14 cellular contexts compared by ENCODE assay signal in genomic region chr9:86079421-86080111, GRCh38. TPM values are rescaled to one million over a fixed set of nuclear protein-coding genes. Genes with fewer than 3 reads are reported as not detected.
DNase-seq lines count a peak whose midpoint lies in the region; ATAC-seq and TF ChIP-seq lines count a peak whose summit lies in the region.
"Had no signal": no experiment of that assay in that cellular context is flagged by ENCODE, and none has a peak within 500 bp of the region (broad histone marks: within the 10 kb centered on the region; RNA-seq: fewer than 3 reads in every experiment).

No MANE protein-coding gene starts in this region.

- no peak for TF ChIP-seq EP300 in suprapubic skin (IDR thresholded peaks at IDR 0.05)

- H3K4me3 ChIP-seq in Panc1 (ENCODE audit: low read depth in 2 of 2, low read length in 2 of 2): no peak overlapping the region
- H3K4me3 ChIP-seq in fibroblast of villous mesenchyme (ENCODE audit: low read depth, low read length): peak overlapping the region; percentile 25
- no peak overlapping the region for H3K4me3 ChIP-seq in Karpas-422 (ENCODE audit: low read length)
- H3K4me3 ChIP-seq in suprapubic skin: no peak overlapping the region

- peaks cover 31% of the 10 kb centered on the region for H3K4me1 Mint-ChIP-seq in progenitor cell of endocrine pancreas (ENCODE audit: low read depth)
- peaks cover 10% of the 10 kb centered on the region for H3K4me1 Mint-ChIP-seq in activated CD8-positive, alpha-beta memory T cell treated with anti-CD3 and anti-CD28 coated beads, Interleukin-2, amount 10 ng/mL, durations not matched to agents 7 days and 5 days

- 69% methylated on average over 11 of the region's 11 CpGs for WGBS in suprapubic skin

- in situ Hi-C loops in Panc1 (cut with HindIII; ENCODE audit: low pct_unique_long_range_greater_than_20kb, low sequenced_read_pairs): no loop called here

- no peaks in the 10 kb centered on the region for H3K79me2 ChIP-seq in Karpas-422 (ENCODE audit: low read length)

- H3K9me3 Mint-ChIP-seq in progenitor cell of endocrine pancreas (ENCODE audit: low read depth): no peaks in the 10 kb centered on the region
- no peaks in the 10 kb centered on the region for H3K9me3 Mint-ChIP-seq in activated CD8-positive, alpha-beta memory T cell treated with anti-CD3 and anti-CD28 coated beads, Interleukin-2, amount 10 ng/mL, durations not matched to agents 7 days and 5 days (ENCODE audit: low read depth)
- H3K9me3 Mint-ChIP-seq: dendritic cell treated with granulocyte-macrophage colony-stimulating factor and Interleukin-4, amounts not matched to agents 40 ng/mL and 50 ng/mL, for 4 days; T-helper 1 cell treated with Interleukin-12 subunit alpha and Interleukin-12 subunit beta and Interleukin-4 antibody, amounts not matched to agents 30 μg/mL and 1 μg/mL, for 36 hours had no signal

- H3K36me3 Mint-ChIP-seq in progenitor cell of endocrine pancreas (ENCODE audit: insufficient read depth): peaks cover 27% of the 10 kb centered on the region
- H3K36me3 Mint-ChIP-seq in activated CD8-positive, alpha-beta memory T cell treated with anti-CD3 and anti-CD28 coated beads, Interleukin-2, amount 10 ng/mL, durations not matched to agents 7 days and 5 days: no peaks in the 10 kb centered on the region

- no peaks in the 10 kb centered on the region for H4K20me1 ChIP-seq in Karpas-422 (ENCODE audit: insufficient read depth, low read depth, low read length)

- peaks cover 14% of the 10 kb centered on the region for H3K4me1 ChIP-seq in Panc1 (ENCODE audit: control insufficient read depth, insufficient read depth, low read length)
- no peaks in the 10 kb centered on the region for H3K4me1 ChIP-seq in Karpas-422 (ENCODE audit: low read length)
- H3K4me1 ChIP-seq in suprapubic skin: no peaks in the 10 kb centered on the region

- H3K27ac ChIP-seq in Panc1 (ENCODE audit: low read length): no peak overlapping the region
- H3K27ac ChIP-seq in Karpas-422 (ENCODE audit: low read length): no peak overlapping the region
- H3K27ac ChIP-seq in suprapubic skin: no peak overlapping the region

- H3K9ac ChIP-seq in Karpas-422 (ENCODE audit: low read length): no peak overlapping the region

- H3K27me3 ChIP-seq in Panc1 (ENCODE audit: control insufficient read depth, insufficient read depth, low read length) (no peaks in the 10 kb centered on the region), Karpas-422 (ENCODE audit: low read length) (no peaks in the 10 kb centered on the region), suprapubic skin (no peaks in the 10 kb centered on the region)

- peaks cover 2% of the 10 kb centered on the region for H3K27me3 Mint-ChIP-seq in progenitor cell of endocrine pancreas
- peaks cover 2% of the 10 kb centered on the region for H3K27me3 Mint-ChIP-seq in activated CD8-positive, alpha-beta memory T cell treated with anti-CD3 and anti-CD28 coated beads, Interleukin-2, amount 10 ng/mL, durations not matched to agents 7 days and 5 days
- H3K27me3 Mint-ChIP-seq: dendritic cell treated with granulocyte-macrophage colony-stimulating factor and Interleukin-4, amounts not matched to agents 40 ng/mL and 50 ng/mL, for 4 days had no signal

- peak overlapping the region; percentile 22 for H3K27ac Mint-ChIP-seq in progenitor cell of endocrine pancreas
- no peak overlapping the region for H3K27ac Mint-ChIP-seq in activated CD8-positive, alpha-beta memory T cell treated with anti-CD3 and anti-CD28 coated beads, Interleukin-2, amount 10 ng/mL, durations not matched to agents 7 days and 5 days
- H3K27ac Mint-ChIP-seq: dendritic cell treated with granulocyte-macrophage colony-stimulating factor and Interleukin-4, amounts not matched to agents 40 ng/mL and 50 ng/mL, for 4 days; T-helper 1 cell treated with Interleukin-12 subunit alpha and Interleukin-12 subunit beta and Interleukin-4 antibody, amounts not matched to agents 30 μg/mL and 1 μg/mL, for 36 hours had no signal

- H2AFZ ChIP-seq in Karpas-422 (ENCODE audit: low read length): no peak overlapping the region

- TF ChIP-seq CTCF in Panc1 (IDR thresholded peaks at IDR 0.05): no peak
- no peak for TF ChIP-seq CTCF in fibroblast of villous mesenchyme (IDR thresholded peaks at IDR 0.05; ENCODE audit: insufficient read depth, low read depth, low read length)
- no peak for TF ChIP-seq CTCF in progenitor cell of endocrine pancreas (IDR thresholded peaks at IDR 0.05; ENCODE audit: unreplicated experiment)
- TF ChIP-seq CTCF in suprapubic skin (IDR thresholded peaks at IDR 0.05): no peak

- no peak for TF ChIP-seq POLR2A in suprapubic skin (IDR thresholded peaks at IDR 0.05)

- peak overlapping the region; percentile 4 for H3K4me3 Mint-ChIP-seq in progenitor cell of endocrine pancreas (ENCODE audit: low read depth)
- no peak overlapping the region for H3K4me3 Mint-ChIP-seq in activated CD8-positive, alpha-beta memory T cell treated with anti-CD3 and anti-CD28 coated beads, Interleukin-2, amount 10 ng/mL, durations not matched to agents 7 days and 5 days
- H3K4me3 Mint-ChIP-seq: dendritic cell treated with granulocyte-macrophage colony-stimulating factor and Interleukin-4, amounts not matched to agents 40 ng/mL and 50 ng/mL, for 4 days; T-helper 1 cell treated with Interleukin-12 subunit alpha and Interleukin-12 subunit beta and Interleukin-4 antibody, amounts not matched to agents 30 μg/mL and 1 μg/mL, for 36 hours had no signal

- H3K36me3 ChIP-seq in Panc1 (ENCODE audit: control insufficient read depth, insufficient read depth, low read length) (no peaks in the 10 kb centered on the region), Karpas-422 (ENCODE audit: insufficient read depth, low read length) (no peaks in the 10 kb centered on the region), suprapubic skin (peaks cover 7% of the 10 kb centered on the region)

- CTCF ChIA-PET in Panc1 (lab: Charles Lee): no interaction called here
- CTCF ChIA-PET in activated CD8-positive, alpha-beta memory T cell treated with anti-CD3 and anti-CD28 coated beads, Interleukin-2, amount 10 ng/mL, durations not matched to agents 7 days and 5 days (lab: Charles Lee): no interaction called here

- POLR2A ChIA-PET in Panc1 (lab: Charles Lee): no interaction called here

- H3K9me2 ChIP-seq in Karpas-422 (replicated peaks; ENCODE audit: insufficient read depth, low read length): no peaks in the 10 kb centered on the region

- intact Hi-C loops in Panc1 (cut with micrococcal nuclease; ENCODE audit: unreplicated experiment): no loop called here

- H3K9me3 ChIP-seq in Panc1 (ENCODE audit: control insufficient read depth, insufficient read depth, low read depth, low read length): no peaks in the 10 kb centered on the region
- no peaks in the 10 kb centered on the region for H3K9me3 ChIP-seq in Karpas-422 (ENCODE audit: low read length)
- no peaks in the 10 kb centered on the region for H3K9me3 ChIP-seq in suprapubic skin

- peak; percentile 37 to 69 for DNase-seq in NCI-H2081 (lab: John Stamatoyannopoulos, UW)
- no peak for DNase-seq in NCI-H2081 treated with DMSO at 0.1 percent for 48 hours (lab: John Stamatoyannopoulos, UW)
- no peak for DNase-seq in Panc1 (ENCODE audit: low read depth, low spot score)
- peak; percentile 41 for DNase-seq in fibroblast of villous mesenchyme (ENCODE audit: low read depth)
- no peak for DNase-seq in progenitor cell of endocrine pancreas (ENCODE audit: low spot score, unreplicated experiment)
- DNase-seq in activated CD8-positive, alpha-beta memory T cell treated with anti-CD3 and anti-CD28 coated beads, Interleukin-2, amount 10 ng/mL, durations not matched to agents 7 days and 5 days: no peak
- no peak for DNase-seq in Karpas-422
- DNase-seq in suprapubic skin (ENCODE audit: low spot score in 2 of 2): no peak
- DNase-seq: activated CD4-positive, alpha-beta T cell treated with anti-CD3 and anti-CD28 coated beads for 48 hours; amniotic stem cell; HCEC 1CT; posterior cingulate gyrus had no signal

- no TSS peak for BruUV-seq in Panc1 (replicated peaks; lab: Mats Ljungman, UMichigan)

- no peak overlapping the region for H3K4me2 ChIP-seq in Karpas-422 (ENCODE audit: low read depth, low read length, poor library complexity, severe bottlenecking)

- ATAC-seq in Panc1: peak; percentile 75
- no peak for ATAC-seq in activated CD8-positive, alpha-beta memory T cell treated with anti-CD3 and anti-CD28 coated beads, Interleukin-2, amount 10 ng/mL, durations not matched to agents 7 days and 5 days

RNA-seq across cellular contexts. Expression of gene GOLM1, which starts 19.8 kb away (rescaled TPM):
- total RNA-seq in Panc1 (2021; ENCODE audit: unreplicated experiment) (73.4 TPM), fibroblast of villous mesenchyme (24.5 and 34.1 TPM in 2 replicates), progenitor cell of endocrine pancreas (104 and 112 TPM in 2 replicates), suprapubic skin (10 to 100 TPM in 3 of 4 donors, 1 to 10 TPM in 1; 6.6 to 10.6 (median 10.3) TPM)
- 74.8 TPM for polyA plus RNA-seq in Panc1 (2012; ENCODE audit: insufficient read length)
- total RNA-seq in activated CD8-positive, alpha-beta memory T cell treated with anti-CD3 and anti-CD28 coated beads, Interleukin-2, amount 10 ng/mL, durations not matched to agents 7 days and 5 days: 1 to 10 TPM; 3.0 to 5.5 TPM
- not detected in 2 replicates for total RNA-seq in Karpas-422 (2014; rRNA removed; shearing (Covaris generic); ENCODE audit: low replicate concordance)

Comparison
In these comparisons a context has a peak if more than half of its experiments do, and no peak if none do; other contexts are left out.
1. DNase-seq: peak in NCI-H2081 (2 of 2) and fibroblast of villous mesenchyme (single experiment); none in NCI-H2081 treated with DMSO at 0.1 percent for 48 hours (single experiment), Panc1 (single experiment), progenitor cell of endocrine pancreas (single experiment), activated CD8-positive, alpha-beta memory T cell treated with anti-CD3 and anti-CD28 coated beads, Interleukin-2, amount 10 ng/mL, durations not matched to agents 7 days and 5 days (single experiment), Karpas-422 (single experiment) and suprapubic skin (0 of 2).